Comparison of ENCODE assay signal across 1 cellular context in genomic region chr2:43676322-43677050, GRCh38.
TF ChIP-seq lines count a peak whose summit lies in the region.

TSS of gene C1GALT1C1L (minus strand) at chr2:43676429. CDS start at chr2:43676322, 107 bp downstream.

TF ChIP-seq in IMR-90, 13 proteins besides CTCF, POLR2A, EP300 and RAD21 (continued from another document):
- TF ChIP-seq, protein P1, sequence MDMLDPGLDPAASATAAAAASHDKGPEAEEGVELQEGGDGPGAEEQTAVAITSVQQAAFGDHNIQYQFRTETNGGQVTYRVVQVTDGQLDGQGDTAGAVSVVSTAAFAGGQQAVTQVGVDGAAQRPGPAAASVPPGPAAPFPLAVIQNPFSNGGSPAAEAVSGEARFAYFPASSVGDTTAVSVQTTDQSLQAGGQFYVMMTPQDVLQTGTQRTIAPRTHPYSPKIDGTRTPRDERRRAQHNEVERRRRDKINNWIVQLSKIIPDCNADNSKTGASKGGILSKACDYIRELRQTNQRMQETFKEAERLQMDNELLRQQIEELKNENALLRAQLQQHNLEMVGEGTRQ (IDR thresholded peaks at IDR 0.05; ENCODE audit: low read depth, low read length), result no peak
- TF ChIP-seq NFE2L2 (IDR thresholded peaks at IDR 0.05; ENCODE audit: low read depth, low read length) (no peak), FOS (IDR thresholded peaks at IDR 0.05; ENCODE audit: low read depth, low read length) (no peak)
